10 cellular contexts compared by ENCODE assay signal in genomic region chr13:114109646-114110045, GRCh38. TPM values are rescaled to one million over a fixed set of nuclear protein-coding genes. Genes with fewer than 3 reads are reported as not detected.
DNase-seq lines count a peak whose midpoint lies in the region; ATAC-seq, FAIRE-seq and TF ChIP-seq lines count a peak whose summit lies in the region.
"Had no signal": no experiment of that assay in that cellular context is flagged by ENCODE, and none has a peak within 500 bp of the region (broad histone marks: within the 10 kb centered on the region; RNA-seq: fewer than 3 reads in every experiment).

No MANE protein-coding gene starts in this region.

- no peak overlapping the region for H4K5ac ChIP-seq in H1 (ENCODE audit: insufficient read length, low read depth, low read length)

- no peak overlapping the region for H3K14ac ChIP-seq in H1 (ENCODE audit: insufficient read length)

- 88% methylated on average over 21 of the region's 24 CpGs; no CpG with 5 or more reads in 1 of the 2 experiments for WGBS in H1 (ENCODE audit: extremely low coverage in 1 of 2, insufficient coverage in 1 of 2, insufficient read length in 1 of 2, insufficient replicate concordance in 2 of 2, low coverage in 1 of 2, low lambda C conversion rate in 2 of 2, missing lambda C conversion rate in 1 of 2), 2 experiments

- CTCF ChIA-PET in H1 (lab: Charles Lee; ENCODE audit: partially characterized antibody), result interaction anchor here (0.8 to 2.5 kb wide), 6 partner anchors 10 to 94 kb away, joined by 3 to 8 read pairs (median 4); no protein-coding TSS in a partner anchor
- CTCF ChIA-PET in PC-3 (lab: Charles Lee), result no interaction called here

- no peaks in the 10 kb centered on the region for H3F3A ChIP-seq in PC-3 (ENCODE audit: low read length, unreplicated experiment)

- H3K4me3 ChIP-seq in SJCRH30 (peak overlapping the region; percentile 11; the same call in 1 of the 2 replicates), H1 (ENCODE audit: extremely low read depth in 1 of 4, insufficient read depth in 2 of 4, low read depth in 3 of 4, low read length in 4 of 4) (no peak overlapping the region), PC-3 (ENCODE audit: low read length) (no peak overlapping the region)
- H3K4me3 ChIP-seq: testis had no signal

- no peaks in the 10 kb centered on the region for H3K36me3 ChIP-seq in SJCRH30
- no peaks in the 10 kb centered on the region for H3K36me3 ChIP-seq in H1 (ENCODE audit: control insufficient read depth in 2 of 4, insufficient read depth in 4 of 4, low read length in 3 of 4)
- no peaks in the 10 kb centered on the region for H3K36me3 ChIP-seq in PC-3 (ENCODE audit: low read depth, low read length)

- no peak overlapping the region for H3K27ac ChIP-seq in SJCRH30
- H3K27ac ChIP-seq in H1 (ENCODE audit: low read depth, low read length), result no peak overlapping the region
- no peak overlapping the region for H3K27ac ChIP-seq in PC-3 (ENCODE audit: low read length)
- H3K27ac ChIP-seq: testis had no signal

- H3K9ac ChIP-seq in H1 (replicated peaks in 1 of 4; ENCODE audit: extremely low read depth in 1 of 4, low read depth in 3 of 4, low read length in 3 of 4) (no peak overlapping the region), PC-3 (ENCODE audit: low read length) (no peak overlapping the region)

- no peak overlapping the region for H2AK5ac ChIP-seq in H1 (ENCODE audit: low read depth, low read length)

- H3K23me2 ChIP-seq in H1 (ENCODE audit: low read depth, low read length), result no peaks in the 10 kb centered on the region; the same call in 1 of the 2 replicates

- H3K27me3 ChIP-seq in SJCRH30 (no peaks in the 10 kb centered on the region), H1 (replicated peaks in 1 of 4; ENCODE audit: control insufficient read depth in 3 of 4, extremely low read depth in 1 of 4, insufficient read depth in 3 of 4, low read length in 3 of 4) (no peaks in the 10 kb centered on the region), PC-3 (ENCODE audit: low read length) (no peaks in the 10 kb centered on the region)
- H3K27me3 ChIP-seq: testis had no signal

- TF ChIP-seq CTCF in H1 (IDR thresholded peaks at IDR 0.05; ENCODE audit: control extremely low read depth in 1 of 3, insufficient read depth in 1 of 3, low read depth in 1 of 3, low read length in 3 of 3) (no peak), PC-3 (conservative IDR thresholded peaks at IDR 0.05; ENCODE audit: low read depth, low read length) (no peak)

- no peaks in the 10 kb centered on the region for H3K9me3 ChIP-seq in SJCRH30 (replicated peaks)
- no peaks in the 10 kb centered on the region for H3K9me3 ChIP-seq in H1 (ENCODE audit: insufficient read depth in 2 of 2, low read depth in 1 of 2, low read length in 1 of 2)
- no peaks in the 10 kb centered on the region for H3K9me3 ChIP-seq in PC-3 (ENCODE audit: low read length)
- H3K9me3 ChIP-seq: testis had no signal

- no peak overlapping the region for H3K56ac ChIP-seq in H1 (replicated peaks; ENCODE audit: insufficient read length, low read depth, low read length)

- H3K79me1 ChIP-seq in H1 (ENCODE audit: low read depth, low read length), result peaks cover 14% of the 10 kb centered on the region

- H2BK120ac ChIP-seq in H1 (replicated peaks; ENCODE audit: low read depth, low read length), result no peak overlapping the region

- no peak for TF ChIP-seq RAD21 in H1 (IDR thresholded peaks at IDR 0.05 in 1 of 2, conservative IDR thresholded peaks at IDR 0.05 in 1 of 2; ENCODE audit: low read depth in 2 of 2, low read length in 2 of 2)

- FAIRE-seq in H1 (lab: Jason Lieb, UNC), result no peak
- FAIRE-seq: colon had no signal

- H3K79me2 ChIP-seq in H1 (ENCODE audit: control insufficient read depth in 1 of 2, insufficient read depth in 2 of 2, low read length in 2 of 2), result peaks cover 0 to 55% of the 10 kb centered on the region in 2 experiments; a peak in 3 of 4 replicates
- H3K79me2 ChIP-seq in PC-3 (ENCODE audit: low read length), result peaks cover 8% of the 10 kb centered on the region

- intact Hi-C loops in posterior cingulate gyrus (cut with DNase I) (no loop called here), PC-3 (cut with micrococcal nuclease) (no loop called here)

- ATAC-seq in HG03045 (IDR thresholded peaks at IDR 0.05; ENCODE audit: unreplicated experiment), result no peak
- ATAC-seq in PC-3, result no peak
- no peak for ATAC-seq in GM21526 (IDR thresholded peaks at IDR 0.05; ENCODE audit: low FRiP score, unreplicated experiment)

- POLR2A ChIA-PET in H1 (lab: Charles Lee; ENCODE audit: partially characterized antibody), result interaction anchor here (1.2 kb wide), 1 partner anchor 19 kb away, joined by 5 read pairs; no protein-coding TSS in a partner anchor
- POLR2A ChIA-PET in PC-3 (lab: Charles Lee; ENCODE audit: unreplicated experiment), result no interaction called here

- H4K91ac ChIP-seq in H1 (replicated peaks; ENCODE audit: insufficient read length, low read length), result peak overlapping the region; percentile 67

- no peak for TF ChIP-seq EP300 in H1 (IDR thresholded peaks at IDR 0.05; ENCODE audit: borderline replicate concordance in 1 of 2, low read depth in 2 of 2, low read length in 2 of 2)

- no peak overlapping the region for H3K23ac ChIP-seq in H1 (ENCODE audit: insufficient read length)

- no peak overlapping the region for H3K4ac ChIP-seq in H1 (replicated peaks; ENCODE audit: insufficient read length, low read depth, low read length)

- peaks cover 3 to 13% of the 10 kb centered on the region in 2 experiments for H4K20me1 ChIP-seq in H1 (replicated peaks in 1 of 2; ENCODE audit: control insufficient read depth in 1 of 2, insufficient read depth in 2 of 2, low read length in 2 of 2)
- no peaks in the 10 kb centered on the region for H4K20me1 ChIP-seq in PC-3 (ENCODE audit: low read length)

- peak overlapping the region; percentile 53; the same call in 1 of the 2 replicates for H4K8ac ChIP-seq in H1 (ENCODE audit: extremely low read depth, insufficient read depth, low read length)

- BruUV-seq in PC-3 (replicated peaks; lab: Mats Ljungman, UMichigan), result no TSS peak

- no peak overlapping the region for H2BK12ac ChIP-seq in H1 (ENCODE audit: low read depth, low read length)

- H3K4me1 ChIP-seq in SJCRH30 (peaks cover 53% of the 10 kb centered on the region), H1 (replicated peaks in 1 of 4; ENCODE audit: control insufficient read depth in 3 of 4, insufficient read depth in 4 of 4, low read length in 3 of 4) (peaks cover 4 to 31% (median 25%) of the 10 kb centered on the region in 4 experiments), PC-3 (ENCODE audit: insufficient read depth, low read length) (peaks cover 3% of the 10 kb centered on the region)
- H3K4me1 ChIP-seq: testis had no signal

- DNase-seq in DMS79 treated with DMSO at 0.1 percent for 48 hours (lab: John Stamatoyannopoulos, UW) (peak; percentile 96), SJCRH30 (peak; percentile 63 to 70), H1 (ENCODE audit: low read depth in 1 of 2, low spot score in 2 of 2) (no peak), posterior cingulate gyrus (peak in 7 of 10 donors; percentile 44 to 93 (median 69)), PC-3 (no peak), RPMI8226 (no peak)
- DNase-seq: testis had no signal

- H2AFZ ChIP-seq in H1 (ENCODE audit: low read length), result no peak overlapping the region
- H2AFZ ChIP-seq in PC-3 (ENCODE audit: low read length), result no peak overlapping the region

- H2BK20ac ChIP-seq in H1 (ENCODE audit: low read length), result no peak overlapping the region

- no peak overlapping the region for H3K18ac ChIP-seq in H1 (ENCODE audit: extremely low read depth, low read length)

- TF ChIP-seq POLR2A in H1 (IDR thresholded peaks at IDR 0.05; ENCODE audit: control extremely low read depth in 1 of 2, low read depth in 2 of 2, low read length in 2 of 2), result no peak

- H3K4me2 ChIP-seq in H1 (ENCODE audit: insufficient read depth in 1 of 2, low read depth in 2 of 2, low read length in 2 of 2) (no peak overlapping the region), PC-3 (ENCODE audit: low read length) (no peak overlapping the region)

- no peaks in the 10 kb centered on the region for H3K9me2 ChIP-seq in PC-3 (replicated peaks; ENCODE audit: low read length)

- no peak overlapping the region for H2BK5ac ChIP-seq in H1 (ENCODE audit: low read depth, low read length)

- H2BK15ac ChIP-seq in H1 (ENCODE audit: low read length), result no peak overlapping the region

TF ChIP-seq in H1, 55 proteins besides CTCF, POLR2A, EP300 and RAD21:
- TF ChIP-seq E2F6 (IDR thresholded peaks at IDR 0.05), result no peak
- no peak for TF ChIP-seq RNF2 (IDR thresholded peaks at IDR 0.05; ENCODE audit: borderline replicate concordance, low read depth, low read length, missing control alignments, poor library complexity, severe bottlenecking)
- no peak for TF ChIP-seq POU5F1 (IDR thresholded peaks at IDR 0.05; ENCODE audit: low read depth, low read length)
- no peak for TF ChIP-seq SIRT6 (IDR thresholded peaks at IDR 0.05; ENCODE audit: low read length)
- no peak for TF ChIP-seq BRCA1 (IDR thresholded peaks at IDR 0.05; ENCODE audit: low read depth, low read length)
- TF ChIP-seq TEAD4 (IDR thresholded peaks at IDR 0.05; ENCODE audit: low read depth, low read length), result no peak
- TF ChIP-seq NRF1 (IDR thresholded peaks at IDR 0.05; ENCODE audit: low read depth, low read length), result no peak
- no peak for TF ChIP-seq SAP30 (IDR thresholded peaks at IDR 0.05; ENCODE audit: insufficient read depth, insufficient replicate concordance, low read length)
- no peak for TF ChIP-seq HDAC2 (IDR thresholded peaks at IDR 0.05; ENCODE audit: borderline replicate concordance in 1 of 2, low read depth in 2 of 2, low read length in 2 of 2)
- no peak for TF ChIP-seq KDM4A (IDR thresholded peaks at IDR 0.05; ENCODE audit: low read depth, low read length, severe bottlenecking)

RNA-seq across cellular contexts. Expression of gene RASA3, which starts 22.8 kb away (rescaled TPM):
- 18.6 and 20.5 TPM in 2 replicates for total RNA-seq in SJCRH30 (2014; rRNA removed; shearing (Covaris generic))
- 21.9 TPM in 2 replicates for total RNA-seq in H1 (2021; fragmentation: NEBNext Ultra II Directional; extraction: Animal tissue kit (Norgen Biotek cat#: 25700))
- polyA plus RNA-seq in H1 (2011; rRNA removed), result 7.5 and 11.0 TPM in 2 replicates
- 12.9 TPM for polyA plus RNA-seq in H1 (2011; cell fraction: cytosol; rRNA removed)
- polyA plus RNA-seq in H1 (2011; cell fraction: nucleus; rRNA removed), result 15.0 TPM
- polyA plus RNA-seq in H1 (2012, experiment 1 of 2), result 11.8 to 14.5 TPM (median 13.4 TPM) in 4 replicates
- polyA plus RNA-seq in H1 (2012, experiment 2 of 2), result 7.7 TPM
- 11.2 TPM for polyA plus RNA-seq in H1 (2013, experiment 1 of 2)
- 11.4 TPM for polyA plus RNA-seq in H1 (2013, experiment 2 of 2)
- 10.6 and 10.8 TPM in 2 replicates for polyA minus RNA-seq in H1 (2011; rRNA and poly(A)+ RNA removed)
- 11.4 TPM for polyA minus RNA-seq in H1 (2011; cell fraction: cytosol; rRNA and poly(A)+ RNA removed)
- 6.9 TPM for polyA minus RNA-seq in H1 (2011; cell fraction: nucleus; rRNA and poly(A)+ RNA removed)
- 9.1 and 9.4 TPM in 2 replicates for total RNA-seq in PC-3 (2014; rRNA removed)

Comparison
In these comparisons a context has a peak if more than half of its experiments do, and no peak if none do; other contexts are left out.
1. DNase-seq: peak in DMS79 treated with DMSO at 0.1 percent for 48 hours (single experiment), SJCRH30 (2 of 2) and posterior cingulate gyrus (7 of 10); none in H1 (0 of 2), PC-3 (single experiment) and RPMI8226 (single experiment).